12 cellular contexts compared by ENCODE assay signal in the genomic region with DNA sequence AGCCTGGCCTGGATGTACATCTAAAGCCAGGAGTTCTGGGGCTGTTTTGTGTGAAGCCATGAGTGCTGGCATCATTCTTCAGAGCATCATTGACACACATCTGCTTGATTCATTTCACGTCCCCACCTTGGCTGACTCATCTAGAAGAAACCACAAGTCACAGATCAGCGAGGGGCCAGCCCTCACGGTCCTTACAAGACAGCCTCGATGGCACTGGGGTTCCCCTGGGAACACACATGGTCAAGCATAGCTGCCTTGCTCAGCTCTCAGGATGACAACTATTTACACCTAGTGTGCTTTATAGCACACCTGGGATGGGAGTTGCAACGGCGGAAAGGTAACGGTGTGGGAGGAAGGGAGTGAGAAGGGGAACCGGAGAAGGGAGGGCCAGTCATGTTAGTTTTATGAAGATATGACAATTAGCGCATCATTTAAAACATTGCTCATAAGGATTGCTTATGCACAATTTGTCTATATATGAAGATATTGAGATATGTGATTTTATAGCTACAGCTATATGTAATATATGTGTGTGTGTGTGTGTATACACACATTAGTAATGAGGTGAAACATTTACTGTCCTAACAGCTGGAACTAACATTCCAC.
A peak's percentile ranks its signal among the peaks of the same experiment; 100 is the strongest.
DNase-seq lines count a peak whose midpoint lies in the region; ATAC-seq, FAIRE-seq and TF ChIP-seq lines count a peak whose summit lies in the region.
"Had no signal": no experiment of that assay in that cellular context is flagged by ENCODE, and none has a peak within 500 bp of the region (broad histone marks: within the 10 kb centered on the region; RNA-seq: fewer than 3 reads in every experiment).

No MANE protein-coding gene starts in this region.

- CTCF ChIA-PET in activated CD8-positive, alpha-beta T cell treated with anti-CD3 and anti-CD28 coated beads for 36 hours (lab: Charles Lee) = interaction anchor here (0.8 to 1.9 kb wide), 2 partner anchors 14 to 30 kb away, joined by 3 to 6 read pairs; no protein-coding TSS in a partner anchor

- peaks cover 11% of the 10 kb centered on the region for H3K9me3 Mint-ChIP-seq in activated CD8-positive, alpha-beta T cell treated with anti-CD3 and anti-CD28 coated beads for 36 hours

- DNase-seq in activated CD4-positive, alpha-beta T cell treated with anti-CD3 and anti-CD28 coated beads for 24 hours (ENCODE audit: low read depth in 2 of 2) = peak; percentile 17 to 28
- no peak for DNase-seq in activated CD4-positive, alpha-beta T cell treated with anti-CD3 and anti-CD28 coated beads, Interleukin-2, amount 50 U/mL, for 4 hours
- peak; percentile 89 for DNase-seq in activated CD8-positive, alpha-beta T cell treated with anti-CD3 and anti-CD28 coated beads for 36 hours
- DNase-seq in stimulated activated CD8-positive, alpha-beta memory T cell treated with anti-CD3 and anti-CD28 coated beads, Interleukin-7, amount 100 ng/mL, for 48 hours (ENCODE audit: extremely low read depth in 1 of 2, low read depth in 1 of 2) = peak; percentile 47 to 68
- DNase-seq in NCI-H748 treated with DMSO at 0.1 percent for 48 hours (lab: John Stamatoyannopoulos, UW) (no peak), NCI-H1436 treated with DMSO at 0.1 percent for 48 hours (lab: John Stamatoyannopoulos, UW) (no peak), H54 (ENCODE audit: insufficient read length, low spot score) (no peak)
- DNase-seq: PC-3, retina had no signal

- TF ChIP-seq CTCF in activated CD8-positive, alpha-beta T cell treated with anti-CD3 and anti-CD28 coated beads for 36 hours (IDR thresholded peaks at IDR 0.05) = no peak

- peak overlapping the region; percentile 14 for H3K4me3 Mint-ChIP-seq in activated CD8-positive, alpha-beta T cell treated with anti-CD3 and anti-CD28 coated beads for 36 hours

- intact Hi-C loops in activated CD8-positive, alpha-beta T cell treated with anti-CD3 and anti-CD28 coated beads for 36 hours (cut with micrococcal nuclease) = loop anchor here (5.0 kb wide), 1 partner anchor 33 kb away; no protein-coding TSS in a partner anchor

- peak; percentile 93 for ATAC-seq in HG02885 (IDR thresholded peaks at IDR 0.05; ENCODE audit: poor library complexity, unreplicated experiment)
- peak; percentile 95 for ATAC-seq in activated CD8-positive, alpha-beta T cell treated with anti-CD3 and anti-CD28 coated beads for 36 hours
- ATAC-seq: A549, HCT116, PC-3 had no signal

- H3K36me3 Mint-ChIP-seq in activated CD8-positive, alpha-beta T cell treated with anti-CD3 and anti-CD28 coated beads for 36 hours (ENCODE audit: low read depth) = peaks cover 4% of the 10 kb centered on the region

- H3K27me3 Mint-ChIP-seq in activated CD8-positive, alpha-beta T cell treated with anti-CD3 and anti-CD28 coated beads for 36 hours = peaks cover 11% of the 10 kb centered on the region

- TF ChIP-seq POLR2A in H54 (IDR thresholded peaks at IDR 0.05; ENCODE audit: low read depth, low read length) = no peak

- no peak for FAIRE-seq in H54 (lab: Jason Lieb, UNC)
- FAIRE-seq: A549 had no signal

- POLR2A ChIA-PET in activated CD8-positive, alpha-beta T cell treated with anti-CD3 and anti-CD28 coated beads for 36 hours (lab: Charles Lee) = interaction anchor here (1.1 to 1.6 kb wide), 2 partner anchors 9 to 34 kb away, joined by 3 to 4 read pairs; no protein-coding TSS in a partner anchor

- peaks cover 25% of the 10 kb centered on the region for H3K4me1 Mint-ChIP-seq in activated CD8-positive, alpha-beta T cell treated with anti-CD3 and anti-CD28 coated beads for 36 hours (ENCODE audit: low read depth)

- H3K27ac Mint-ChIP-seq in activated CD8-positive, alpha-beta T cell treated with anti-CD3 and anti-CD28 coated beads for 36 hours = peak overlapping the region; percentile 35

Comparison
In these comparisons a context has a peak if more than half of its experiments do, and no peak if none do; other contexts are left out.
1. DNase-seq: peak in activated CD4-positive, alpha-beta T cell treated with anti-CD3 and anti-CD28 coated beads for 24 hours (2 of 2), activated CD8-positive, alpha-beta T cell treated with anti-CD3 and anti-CD28 coated beads for 36 hours (single experiment) and stimulated activated CD8-positive, alpha-beta memory T cell treated with anti-CD3 and anti-CD28 coated beads, Interleukin-7, amount 100 ng/mL, for 48 hours (2 of 2); none in activated CD4-positive, alpha-beta T cell treated with anti-CD3 and anti-CD28 coated beads, Interleukin-2, amount 50 U/mL, for 4 hours (0 of 2), NCI-H748 treated with DMSO at 0.1 percent for 48 hours (single experiment), NCI-H1436 treated with DMSO at 0.1 percent for 48 hours (single experiment) and H54 (single experiment).